8 cellular contexts compared by ENCODE assay signal in genomic region chr22:47043835-47044721, GRCh38.
A peak's percentile ranks its signal among the peaks of the same experiment; 100 is the strongest.
DNase-seq lines count a peak whose midpoint lies in the region; ATAC-seq and TF ChIP-seq lines count a peak whose summit lies in the region.

No MANE protein-coding gene starts in this region.

- peak overlapping the region in 1 of 2 experiments; percentile 1 for H3K4ac ChIP-seq in mesenchymal stem cell (ENCODE audit: low read depth in 1 of 2, low read length in 2 of 2)

- H3K36me3 ChIP-seq in mesenchymal stem cell (ENCODE audit: control insufficient read depth in 1 of 2, insufficient read depth in 2 of 2, low read depth in 1 of 2, low read length in 2 of 2), result peaks cover 0 to 20% of the 10 kb centered on the region in 2 experiments
- no peaks in the 10 kb centered on the region for H3K36me3 ChIP-seq in tibial nerve

- H3K9ac ChIP-seq in mesenchymal stem cell (ENCODE audit: low read length), result no peak overlapping the region

- peak overlapping the region; percentile 12 for H2BK15ac ChIP-seq in mesenchymal stem cell (ENCODE audit: low read depth, poor library complexity, severe bottlenecking)

- H3K27me3 ChIP-seq in mesenchymal stem cell (ENCODE audit: control insufficient read depth in 1 of 2, insufficient read depth in 1 of 2, low read length in 2 of 2), result no peaks in the 10 kb centered on the region
- no peaks in the 10 kb centered on the region for H3K27me3 ChIP-seq in tibial nerve

- H4K8ac ChIP-seq in mesenchymal stem cell (ENCODE audit: low read length), result peak overlapping the region; percentile 33

- peak overlapping the region; percentile 66 for H4K91ac ChIP-seq in mesenchymal stem cell (ENCODE audit: low read length)

- no peak overlapping the region for H3K4me3 Mint-ChIP-seq in activated naive CD8-positive, alpha-beta T cell treated with anti-CD3 and anti-CD28 coated beads for 36 hours

- H3K23ac ChIP-seq in mesenchymal stem cell (ENCODE audit: low read length in 2 of 2), result no peak overlapping the region

- TF ChIP-seq EP300 in tibial nerve (IDR thresholded peaks at IDR 0.05), result no peak

- H3K4me2 ChIP-seq in mesenchymal stem cell (ENCODE audit: low read length, poor library complexity, severe bottlenecking), result no peak overlapping the region

- H3K36me3 Mint-ChIP-seq in activated naive CD8-positive, alpha-beta T cell treated with anti-CD3 and anti-CD28 coated beads for 36 hours, result peaks cover 1% of the 10 kb centered on the region

- no peak overlapping the region for H3K27ac ChIP-seq in mesenchymal stem cell (ENCODE audit: low read length, poor library complexity, severe bottlenecking)
- no peak overlapping the region for H3K27ac ChIP-seq in tibial nerve

- ATAC-seq in HG03280 (IDR thresholded peaks at IDR 0.05; ENCODE audit: unreplicated experiment), result no peak
- no peak for ATAC-seq in GM19395 (IDR thresholded peaks at IDR 0.05; ENCODE audit: unreplicated experiment)
- no peak for ATAC-seq in GM18873 (IDR thresholded peaks at IDR 0.05; ENCODE audit: low FRiP score, unreplicated experiment)

- H3K4me1 ChIP-seq in mesenchymal stem cell (ENCODE audit: control insufficient read depth, insufficient read depth, low read depth, low read length) (peaks cover 34% of the 10 kb centered on the region), tibial nerve (peaks cover 0 to 15% (median 0%) of the 10 kb centered on the region in 4 donors)

- H3K4me1 Mint-ChIP-seq in activated naive CD8-positive, alpha-beta T cell treated with anti-CD3 and anti-CD28 coated beads for 36 hours, result peaks cover 26% of the 10 kb centered on the region

- H2BK12ac ChIP-seq in mesenchymal stem cell (ENCODE audit: low read length in 2 of 2), result no peak overlapping the region

- H3K9me3 ChIP-seq in mesenchymal stem cell (ENCODE audit: control insufficient read depth, low read length) (no peaks in the 10 kb centered on the region), tibial nerve (no peaks in the 10 kb centered on the region)

- no peaks in the 10 kb centered on the region for H3K27me3 Mint-ChIP-seq in activated naive CD8-positive, alpha-beta T cell treated with anti-CD3 and anti-CD28 coated beads for 36 hours

- 56% methylated on average over 19 of the region's 19 CpGs for WGBS in mesenchymal stem cell
- WGBS in tibial nerve, 2 donors, result 51 to 54% methylated on average over 17 of the region's 19 CpGs

- DNase-seq in DMS53 treated with DMSO at 0.1 percent for 48 hours (lab: John Stamatoyannopoulos, UW; ENCODE audit: unreplicated experiment) (peak; percentile 6), NCI-H1105 treated with DMSO at 0.1 percent for 48 hours (lab: John Stamatoyannopoulos, UW) (peak; percentile 90), mesenchymal stem cell (peak; percentile 75), tibial nerve (ENCODE audit: low spot score in 2 of 2) (no peak)
- DNase-seq in activated naive CD8-positive, alpha-beta T cell treated with anti-CD3 and anti-CD28 coated beads for 36 hours, result peak; percentile 8

- peak overlapping the region in 1 of 2 experiments; percentile 55 for H3K14ac ChIP-seq in mesenchymal stem cell (ENCODE audit: low read length in 2 of 2)

- H2AFZ ChIP-seq in mesenchymal stem cell (ENCODE audit: low read depth, low read length), result no peak overlapping the region

- no peaks in the 10 kb centered on the region for H3K9me3 Mint-ChIP-seq in activated naive CD8-positive, alpha-beta T cell treated with anti-CD3 and anti-CD28 coated beads for 36 hours

- H3K79me1 ChIP-seq in mesenchymal stem cell (replicated peaks; ENCODE audit: low read length, poor library complexity, severe bottlenecking), result peaks cover 37% of the 10 kb centered on the region

- no peak for TF ChIP-seq POLR2A in tibial nerve (IDR thresholded peaks at IDR 0.05)

- peak overlapping the region; percentile 28 for H3K27ac Mint-ChIP-seq in activated naive CD8-positive, alpha-beta T cell treated with anti-CD3 and anti-CD28 coated beads for 36 hours

- H3K4me3 ChIP-seq in mesenchymal stem cell (ENCODE audit: insufficient read depth in 1 of 2, low read depth in 1 of 2, low read length in 2 of 2), result no peak overlapping the region
- no peak overlapping the region for H3K4me3 ChIP-seq in tibial nerve

- peak overlapping the region; percentile 14 to 58 for H3K18ac ChIP-seq in mesenchymal stem cell (ENCODE audit: low read depth in 1 of 2, low read length in 2 of 2)

- no peak overlapping the region for H2AK5ac ChIP-seq in mesenchymal stem cell (ENCODE audit: low read length, severe bottlenecking)

- no peak overlapping the region for H2BK5ac ChIP-seq in mesenchymal stem cell (ENCODE audit: low read depth, low read length, poor library complexity, severe bottlenecking)

- no peak overlapping the region for H2BK120ac ChIP-seq in mesenchymal stem cell (ENCODE audit: low read depth, low read length)

- TF ChIP-seq CTCF in tibial nerve (IDR thresholded peaks at IDR 0.05), result no peak

Comparison
In these comparisons a context has a peak if more than half of its experiments do, and no peak if none do; other contexts are left out.
1. DNase-seq: peak in DMS53 treated with DMSO at 0.1 percent for 48 hours (single experiment), NCI-H1105 treated with DMSO at 0.1 percent for 48 hours (single experiment), activated naive CD8-positive, alpha-beta T cell treated with anti-CD3 and anti-CD28 coated beads for 36 hours (single experiment) and mesenchymal stem cell (single experiment); none in tibial nerve (0 of 2).